In the genomic region with DNA sequence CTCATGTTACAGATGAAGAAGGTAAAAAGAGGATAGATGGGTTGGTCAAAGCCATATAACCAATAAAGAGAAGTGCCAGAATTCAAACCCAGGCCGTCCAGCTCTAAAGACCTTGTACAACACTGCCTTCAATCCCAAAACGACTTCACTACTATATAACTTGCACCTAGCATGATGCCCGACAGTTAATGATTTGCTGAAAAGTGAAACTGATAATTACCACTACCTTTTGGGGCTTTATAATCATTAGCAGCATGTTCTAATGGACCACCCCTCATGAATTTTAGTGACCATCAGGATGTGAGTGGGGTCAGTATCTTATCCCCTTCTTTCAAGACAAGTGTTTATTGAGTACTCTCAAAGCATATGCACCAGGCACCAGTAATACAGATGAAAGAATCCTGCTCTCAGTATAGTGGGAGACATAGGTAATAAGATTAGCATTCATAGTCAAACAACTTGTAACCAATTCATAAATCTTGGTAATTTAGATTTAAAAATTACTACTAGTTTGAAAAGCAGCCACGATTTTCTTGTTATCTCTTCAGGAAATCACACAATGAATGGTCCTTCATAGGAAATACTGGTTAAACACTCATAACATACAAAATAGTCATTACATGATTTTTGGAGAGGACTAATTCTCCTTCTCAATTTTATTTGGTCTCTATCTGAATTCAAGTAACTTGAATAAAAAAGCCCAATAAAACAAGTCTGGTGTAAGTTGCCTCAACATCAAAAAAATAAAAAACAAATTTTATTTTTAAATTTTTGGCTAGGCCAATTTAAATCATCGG, we compare ENCODE assay signal across 22 cellular contexts.
DNase-seq lines count a peak whose midpoint lies in the region; ATAC-seq and TF ChIP-seq lines count a peak whose summit lies in the region.
"Had no signal": no experiment of that assay in that cellular context is flagged by ENCODE, and none has a peak within 500 bp of the region (broad histone marks: within the 10 kb centered on the region; RNA-seq: fewer than 3 reads in every experiment).

No MANE protein-coding gene starts in this region.

- H3K9me3 Mint-ChIP-seq in activated CD4-positive, alpha-beta T cell treated with anti-CD3 and anti-CD28 coated beads for 36 hours (ENCODE audit: low read depth), result no peaks in the 10 kb centered on the region
- H3K9me3 Mint-ChIP-seq: activated CD4-positive, alpha-beta memory T cell treated with anti-CD3 and anti-CD28 coated beads, Interleukin-2, amount 10 ng/mL, durations not matched to agents 7 days and 5 days; activated naive CD8-positive, alpha-beta T cell treated with anti-CD3 and anti-CD28 coated beads, Interleukin-2, amount 10 ng/mL, durations not matched to agents 7 days and 5 days; natural killer cell treated with Interleukin-12 subunit alpha and Interleukin-12 subunit beta and Interleukin-15 and Interleukin-18, amount 100 ng/mL, for 72 hours; T-helper 1 cell treated with Interleukin-12 subunit alpha and Interleukin-12 subunit beta and Interleukin-4 antibody, amounts not matched to agents 30 μg/mL and 1 μg/mL, for 36 hours had no signal

- no peak overlapping the region for H3K27ac Mint-ChIP-seq in activated CD4-positive, alpha-beta T cell treated with anti-CD3 and anti-CD28 coated beads for 36 hours
- H3K27ac Mint-ChIP-seq: activated CD4-positive, alpha-beta memory T cell treated with anti-CD3 and anti-CD28 coated beads, Interleukin-2, amount 10 ng/mL, durations not matched to agents 7 days and 5 days; activated naive CD8-positive, alpha-beta T cell treated with anti-CD3 and anti-CD28 coated beads, Interleukin-2, amount 10 ng/mL, durations not matched to agents 7 days and 5 days; natural killer cell treated with Interleukin-12 subunit alpha and Interleukin-12 subunit beta and Interleukin-15 and Interleukin-18, amount 100 ng/mL, for 72 hours; T-helper 1 cell treated with Interleukin-12 subunit alpha and Interleukin-12 subunit beta and Interleukin-4 antibody, amounts not matched to agents 30 μg/mL and 1 μg/mL, for 36 hours had no signal

- peak; percentile 26 for ATAC-seq in activated CD4-positive, alpha-beta T cell treated with anti-CD3 and anti-CD28 coated beads for 36 hours
- ATAC-seq in HG02678 (IDR thresholded peaks at IDR 0.05; ENCODE audit: unreplicated experiment) (peak; percentile 57), Panc1 (no peak), upper lobe of left lung (ENCODE audit: low FRiP score in 2 of 2) (no peak), HG03280 (IDR thresholded peaks at IDR 0.05; ENCODE audit: unreplicated experiment) (no peak), esophagus mucosa (no peak)
- ATAC-seq: foreskin keratinocyte had no signal

- CTCF ChIA-PET in activated CD4-positive, alpha-beta T cell treated with anti-CD3 and anti-CD28 coated beads for 36 hours (lab: Charles Lee), result no interaction called here
- CTCF ChIA-PET in Panc1 (lab: Charles Lee), result interaction anchor here (0.6 kb wide), 1 partner anchor 72 kb away, joined by 5 read pairs; no protein-coding TSS in a partner anchor

- no peak for DNase-seq in activated CD4-positive, alpha-beta T cell treated with anti-CD3 and anti-CD28 coated beads for 36 hours
- DNase-seq in activated CD4-positive, alpha-beta T cell treated with anti-CD3 and anti-CD28 coated beads for 4 hours, result no peak
- DNase-seq in Panc1 (ENCODE audit: low read depth, low spot score) (no peak), upper lobe of left lung (no peak), NCI-H69 (lab: John Stamatoyannopoulos, UW) (no peak)
- DNase-seq: activated CD4-positive, alpha-beta memory T cell treated with anti-CD3 and anti-CD28 coated beads, Interleukin-2, amount 10 ng/mL, durations not matched to agents 7 days and 5 days; activated naive CD8-positive, alpha-beta T cell treated with anti-CD3 and anti-CD28 coated beads, Interleukin-2, amount 10 ng/mL, durations not matched to agents 7 days and 5 days; cortex of kidney; Kasumi-1; mesenchymal stem cell; NCI-H1105; NCI-H526; SHP77 treated with DMSO at 0.1 percent for 48 hours; WERI-Rb-1 had no signal

- H3K27me3 ChIP-seq in Panc1 (ENCODE audit: control insufficient read depth, insufficient read depth, low read length), result no peaks in the 10 kb centered on the region
- H3K27me3 ChIP-seq in upper lobe of left lung, result no peaks in the 10 kb centered on the region
- H3K27me3 ChIP-seq: BLaER1 treated with 17β-estradiol and CSF1 and Interleukin-3, amounts not matched to agents 10 nM and 100 nM; foreskin keratinocyte had no signal

- no peak overlapping the region for H3K4me3 ChIP-seq in Panc1 (ENCODE audit: low read depth in 2 of 2, low read length in 2 of 2)
- H3K4me3 ChIP-seq in upper lobe of left lung, result no peak overlapping the region
- H3K4me3 ChIP-seq: BLaER1 treated with 17β-estradiol and CSF1 and Interleukin-3, amounts not matched to agents 10 nM and 100 nM had no signal

- H3K36me3 Mint-ChIP-seq in activated CD4-positive, alpha-beta T cell treated with anti-CD3 and anti-CD28 coated beads for 36 hours (ENCODE audit: low read depth), result no peaks in the 10 kb centered on the region
- H3K36me3 Mint-ChIP-seq: activated naive CD8-positive, alpha-beta T cell treated with anti-CD3 and anti-CD28 coated beads, Interleukin-2, amount 10 ng/mL, durations not matched to agents 7 days and 5 days; natural killer cell treated with Interleukin-12 subunit alpha and Interleukin-12 subunit beta and Interleukin-15 and Interleukin-18, amount 100 ng/mL, for 72 hours had no signal

- no peak for TF ChIP-seq CTCF in Panc1 (IDR thresholded peaks at IDR 0.05)
- no peak for TF ChIP-seq CTCF in upper lobe of left lung (IDR thresholded peaks at IDR 0.05)

- TF ChIP-seq POLR2A in upper lobe of left lung (IDR thresholded peaks at IDR 0.05), result no peak

- POLR2A ChIA-PET in activated CD4-positive, alpha-beta T cell treated with anti-CD3 and anti-CD28 coated beads for 36 hours (lab: Charles Lee), result no interaction called here
- POLR2A ChIA-PET in Panc1 (lab: Charles Lee), result no interaction called here

- H3K9me3 ChIP-seq in Panc1 (ENCODE audit: control insufficient read depth, insufficient read depth, low read depth, low read length), result no peaks in the 10 kb centered on the region
- H3K9me3 ChIP-seq in upper lobe of left lung, result no peaks in the 10 kb centered on the region

- in situ Hi-C loops in Panc1 (cut with HindIII; ENCODE audit: low pct_unique_long_range_greater_than_20kb, low sequenced_read_pairs), result no loop called here

- no TSS peak for BruUV-seq in Panc1 (replicated peaks; lab: Mats Ljungman, UMichigan)

- no peak overlapping the region for H3K4me3 Mint-ChIP-seq in activated CD4-positive, alpha-beta T cell treated with anti-CD3 and anti-CD28 coated beads for 36 hours
- H3K4me3 Mint-ChIP-seq: activated CD4-positive, alpha-beta memory T cell treated with anti-CD3 and anti-CD28 coated beads, Interleukin-2, amount 10 ng/mL, durations not matched to agents 7 days and 5 days; activated naive CD8-positive, alpha-beta T cell treated with anti-CD3 and anti-CD28 coated beads, Interleukin-2, amount 10 ng/mL, durations not matched to agents 7 days and 5 days; natural killer cell treated with Interleukin-12 subunit alpha and Interleukin-12 subunit beta and Interleukin-15 and Interleukin-18, amount 100 ng/mL, for 72 hours; T-helper 1 cell treated with Interleukin-12 subunit alpha and Interleukin-12 subunit beta and Interleukin-4 antibody, amounts not matched to agents 30 μg/mL and 1 μg/mL, for 36 hours had no signal

- 53 to 55% methylated on average over 5 of the region's 5 CpGs for WGBS in upper lobe of left lung, 2 donors

- no peaks in the 10 kb centered on the region for H3K27me3 Mint-ChIP-seq in activated CD4-positive, alpha-beta T cell treated with anti-CD3 and anti-CD28 coated beads for 36 hours
- H3K27me3 Mint-ChIP-seq: activated CD4-positive, alpha-beta memory T cell treated with anti-CD3 and anti-CD28 coated beads, Interleukin-2, amount 10 ng/mL, durations not matched to agents 7 days and 5 days; activated naive CD8-positive, alpha-beta T cell treated with anti-CD3 and anti-CD28 coated beads, Interleukin-2, amount 10 ng/mL, durations not matched to agents 7 days and 5 days; natural killer cell treated with Interleukin-12 subunit alpha and Interleukin-12 subunit beta and Interleukin-15 and Interleukin-18, amount 100 ng/mL, for 72 hours had no signal

- H3K4me1 Mint-ChIP-seq in activated CD4-positive, alpha-beta T cell treated with anti-CD3 and anti-CD28 coated beads for 36 hours, result peaks cover 2% of the 10 kb centered on the region
- H3K4me1 Mint-ChIP-seq: activated naive CD8-positive, alpha-beta T cell treated with anti-CD3 and anti-CD28 coated beads, Interleukin-2, amount 10 ng/mL, durations not matched to agents 7 days and 5 days had no signal

- H3K36me3 ChIP-seq in Panc1 (ENCODE audit: control insufficient read depth, insufficient read depth, low read length) (no peaks in the 10 kb centered on the region), upper lobe of left lung (no peaks in the 10 kb centered on the region)
- H3K36me3 ChIP-seq: WERI-Rb-1 had no signal

- H3K4me1 ChIP-seq in Panc1 (ENCODE audit: control insufficient read depth, insufficient read depth, low read length) (peaks cover 44% of the 10 kb centered on the region), upper lobe of left lung (peaks cover 15 to 52% (median 23%) of the 10 kb centered on the region in 4 donors)
- H3K4me1 ChIP-seq: foreskin keratinocyte had no signal

- H3K27ac ChIP-seq in Panc1 (ENCODE audit: low read length) (peak overlapping the region; percentile 30; the same call in 1 of the 2 replicates), upper lobe of left lung (peak overlapping the region in 3 of 4 donors; percentile 5 to 61 (median 14))
- H3K27ac ChIP-seq: 22Rv1; BLaER1 treated with 17β-estradiol and CSF1 and Interleukin-3, amounts not matched to agents 10 nM and 100 nM; foreskin keratinocyte; WERI-Rb-1 had no signal

- TF ChIP-seq EP300 in upper lobe of left lung (IDR thresholded peaks at IDR 0.05), result no peak

- intact Hi-C loops in activated CD4-positive, alpha-beta T cell treated with anti-CD3 and anti-CD28 coated beads for 36 hours (cut with DNase I, micrococcal nuclease), result no loop called here
- intact Hi-C loops in Panc1 (cut with micrococcal nuclease; ENCODE audit: unreplicated experiment), result no loop called here

Comparison
In these comparisons a context has a peak if more than half of its experiments do, and no peak if none do; other contexts are left out.
1. ATAC-seq: peak in activated CD4-positive, alpha-beta T cell treated with anti-CD3 and anti-CD28 coated beads for 36 hours (single experiment) and HG02678 (single experiment); none in Panc1 (single experiment), upper lobe of left lung (0 of 2), HG03280 (single experiment) and esophagus mucosa (single experiment).